In the genomic region with DNA sequence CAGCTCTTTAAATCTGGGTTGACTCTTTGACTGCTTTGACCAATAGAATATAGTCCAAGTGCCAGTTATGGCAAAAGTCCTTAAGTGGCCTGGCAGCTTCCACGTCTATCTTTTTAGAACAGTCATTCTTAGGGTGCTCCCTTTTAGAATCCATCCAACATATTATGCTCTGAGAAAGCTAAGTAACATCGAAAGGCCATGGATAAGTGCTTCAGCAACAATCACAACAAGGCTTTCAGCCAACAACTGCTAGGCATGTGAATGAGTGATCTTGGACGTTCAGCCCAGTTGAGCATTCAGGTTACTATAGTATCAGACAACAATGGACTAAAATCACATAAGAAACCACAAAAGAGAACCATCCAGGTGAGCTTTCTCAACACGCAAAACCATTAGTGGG, we compare ENCODE assay signal across 25 cellular contexts.
"Had no signal": no experiment of that assay in that cellular context is flagged by ENCODE, and none has a peak within 500 bp of the region (broad histone marks: within the 10 kb centered on the region; RNA-seq: fewer than 3 reads in every experiment).

No MANE protein-coding gene starts in this region.

- H3K4me3 ChIP-seq: pancreas, prostate gland, right atrium auricular region, right lobe of liver, sigmoid colon, stomach, thoracic aorta, tibial artery, transverse colon, upper lobe of right lung, uterus had no signal

- FAIRE-seq: pancreas, small intestine had no signal

- H3K4me1 ChIP-seq: pancreas, prostate gland, right atrium auricular region, right lobe of liver, sigmoid colon, stomach, tibial artery, transverse colon, upper lobe of right lung, uterus had no signal

- H3K27me3 ChIP-seq: neutrophil, pancreas, right atrium auricular region, right lobe of liver, sigmoid colon, stomach, tibial artery, transverse colon, upper lobe of right lung, uterus had no signal

- H3K27ac ChIP-seq: neutrophil, pancreas, prostate gland, right atrium auricular region, right lobe of liver, sigmoid colon, stomach, thoracic aorta, tibial artery, transverse colon, upper lobe of right lung, uterus had no signal

- ATAC-seq: naive thymus-derived CD8-positive, alpha-beta T cell; natural killer cell treated with Interleukin-12 subunit alpha and Interleukin-12 subunit beta and Interleukin-15 and Interleukin-18, amount 100 ng/mL, for 72 hours; pancreas; right lobe of liver; stimulated activated effector memory CD8-positive, alpha-beta T cell treated with anti-CD3 and anti-CD28 coated beads, Interleukin-12 subunit alpha, Interleukin-12 subunit beta, amount 100 ng/mL, for 72 hours; stimulated activated naive B cell treated with anti-CD40 and anti-IgM and Interleukin-4, amounts not matched to agents 10 μg/mL and 1 μg/mL and 100 μg/mL, for 72 hours; upper lobe of right lung had no signal

- H3K9me3 ChIP-seq: neutrophil, pancreas, prostate gland, right atrium auricular region, right lobe of liver, sigmoid colon, stomach, thoracic aorta, tibial artery, transverse colon, upper lobe of right lung, uterus had no signal

- DNase-seq: naive thymus-derived CD8-positive, alpha-beta T cell; nephron progenitor cell; nucleus accumbens; pancreas; retina; right lobe of liver; sigmoid colon; small intestine; stimulated activated CD4-positive, alpha-beta T cell treated with anti-CD3 and anti-CD28 coated beads, Interleukin-15, amount 100 ng/mL, for 24 hours; stimulated activated CD4-positive, alpha-beta T cell treated with anti-CD3 and anti-CD28 coated beads, Interleukin-2, amount 100 ng/mL, for 24 hours; stimulated activated CD4-positive, alpha-beta T cell treated with anti-CD3 and anti-CD28 coated beads, Interleukin-2, amount 100 ng/mL, for 48 hours; stimulated activated CD4-positive, alpha-beta T cell treated with anti-CD3 and anti-CD28 coated beads, Interleukin-4, amount 100 ng/mL, for 24 hours; stimulated activated naive B cell treated with anti-CD40 and anti-IgM and Interleukin-4, amounts not matched to agents 10 μg/mL and 1 μg/mL and 100 μg/mL, for 72 hours; stimulated activated naive CD4-positive, alpha-beta T cell treated with Interleukin-2 at 50 U/mL for 16 hours; stomach; tibial artery; transverse colon; upper lobe of right lung; uterus had no signal

- H3K36me3 ChIP-seq: neutrophil, pancreas, prostate gland, right atrium auricular region, right lobe of liver, sigmoid colon, stomach, thoracic aorta, tibial artery, transverse colon, upper lobe of right lung, uterus had no signal
